ENCODE assay signal across 2 cellular contexts in genomic region chr2:36650031-36650430, GRCh38.
TF ChIP-seq lines count a peak whose summit lies in the region.

No MANE protein-coding gene starts in this region.

TF ChIP-seq in GM23338, 12 proteins besides CTCF, POLR2A, EP300 and RAD21:
- TF ChIP-seq ZNF462 (CRISPR knock-in tag; IDR thresholded peaks at IDR 0.05) (peak; percentile 55; the same call in 1 of the 2 replicates), ETS1 (IDR thresholded peaks at IDR 0.05) (no peak)

TF ChIP-seq in IMR-90, 13 proteins besides CTCF, POLR2A, EP300 and RAD21:
- peak; percentile 58 for TF ChIP-seq FOS (IDR thresholded peaks at IDR 0.05; ENCODE audit: low read depth, low read length)
- no peak for TF ChIP-seq BHLHE40 (IDR thresholded peaks at IDR 0.05; ENCODE audit: low read depth, low read length)
- TF ChIP-seq RCOR1 (IDR thresholded peaks at IDR 0.05; ENCODE audit: insufficient replicate concordance, low read length): no peak
TF ChIP-seq in IMR-90: peak in this region for 1.
